ENCODE assay signal across 20 cellular contexts in genomic region chr2:106995560-106995959, GRCh38.
DNase-seq lines count a peak whose midpoint lies in the region; TF ChIP-seq lines count a peak whose summit lies in the region.
"Had no signal": no experiment of that assay in that cellular context is flagged by ENCODE, and none has a peak within 500 bp of the region (broad histone marks: within the 10 kb centered on the region; RNA-seq: fewer than 3 reads in every experiment).

No MANE protein-coding gene starts in this region.

- no peak overlapping the region for H3K27ac ChIP-seq in H9 (ENCODE audit: insufficient read length, low read depth, low read length)
- H3K27ac ChIP-seq: neutrophil, upper lobe of left lung had no signal

- H2BK5ac ChIP-seq in H9 (ENCODE audit: insufficient read length, low read length): no peak overlapping the region

- H4K5ac ChIP-seq in H9 (ENCODE audit: insufficient read length, low read depth, low read length): no peak overlapping the region

- H3K27me3 Mint-ChIP-seq in Calu3 (ENCODE audit: unreplicated experiment): no peaks in the 10 kb centered on the region
- H3K27me3 Mint-ChIP-seq in H9 (ENCODE audit: low read depth): peaks cover 6% of the 10 kb centered on the region
- H3K27me3 Mint-ChIP-seq: central memory CD8-positive, alpha-beta T cell had no signal

- no peak overlapping the region for H3K4me2 ChIP-seq in H9 (ENCODE audit: insufficient read depth, insufficient read length, low read length)

- no peak overlapping the region for H3K18ac ChIP-seq in H9 (ENCODE audit: insufficient read length, low read depth, low read length)

- peaks cover 5% of the 10 kb centered on the region; the same call in 1 of the 2 replicates for H3K4me1 ChIP-seq in H9 (ENCODE audit: insufficient read depth, low read length)
- H3K4me1 ChIP-seq: upper lobe of left lung had no signal

- H3K4me3 Mint-ChIP-seq in Calu3 (ENCODE audit: low read depth, unreplicated experiment) (no peak overlapping the region), H9 (no peak overlapping the region)
- H3K4me3 Mint-ChIP-seq: CD4-positive, alpha-beta T cell; central memory CD8-positive, alpha-beta T cell; immature natural killer cell; T-helper 1 cell treated with Interleukin-12 subunit alpha and Interleukin-12 subunit beta and Interleukin-4 antibody, amounts not matched to agents 30 μg/mL and 1 μg/mL, for 36 hours had no signal

- H3K79me2 ChIP-seq in H9 (ENCODE audit: insufficient read depth, low read length): no peaks in the 10 kb centered on the region

- H3K27me3 ChIP-seq in H9 (ENCODE audit: insufficient read depth, low read length): no peaks in the 10 kb centered on the region
- H3K27me3 ChIP-seq: neutrophil, upper lobe of left lung had no signal

- no peak overlapping the region for H4K8ac ChIP-seq in H9 (replicated peaks; ENCODE audit: insufficient read length, low read depth, low read length)

- TF ChIP-seq CTCF in Calu3 (IDR thresholded peaks at IDR 0.05; ENCODE audit: unreplicated experiment) (no peak), H9 (conservative IDR thresholded peaks at IDR 0.05) (no peak)

- H3K36me3 Mint-ChIP-seq in Calu3 (ENCODE audit: insufficient read depth, unreplicated experiment): no peaks in the 10 kb centered on the region
- H3K36me3 Mint-ChIP-seq in H9 (ENCODE audit: insufficient read depth in 1 of 3, low read depth in 3 of 3): no peaks in the 10 kb centered on the region; a peak in 1 of 7 replicates
- H3K36me3 Mint-ChIP-seq: immature natural killer cell had no signal

- BruUV-seq in Calu3 (replicated peaks; lab: Mats Ljungman, UMichigan): no TSS peak

- H3K4me1 Mint-ChIP-seq in Calu3 (ENCODE audit: low read depth, unreplicated experiment) (no peaks in the 10 kb centered on the region), H9 (peaks cover 8 to 9% of the 10 kb centered on the region in 2 experiments)
- H3K4me1 Mint-ChIP-seq: central memory CD8-positive, alpha-beta T cell; immature natural killer cell had no signal

- no peak overlapping the region for H2BK12ac ChIP-seq in H9 (ENCODE audit: insufficient read length, low read depth, low read length)

- H3K14ac ChIP-seq in H9 (ENCODE audit: insufficient read depth, low read length): no peak overlapping the region

- no peaks in the 10 kb centered on the region for H3K23me2 ChIP-seq in H9 (ENCODE audit: insufficient read length, low read depth, low read length, poor library complexity, severe bottlenecking)

- H3K27ac Mint-ChIP-seq in Calu3 (ENCODE audit: unreplicated experiment) (no peak overlapping the region), H9 (no peak overlapping the region)
- H3K27ac Mint-ChIP-seq: CD4-positive, alpha-beta T cell; immature natural killer cell; T-helper 1 cell treated with Interleukin-12 subunit alpha and Interleukin-12 subunit beta and Interleukin-4 antibody, amounts not matched to agents 30 μg/mL and 1 μg/mL, for 36 hours had no signal

- H3K56ac ChIP-seq in H9 (ENCODE audit: insufficient read length, low read depth, low read length): no peak overlapping the region

- no peak overlapping the region for H2AFZ ChIP-seq in H9 (ENCODE audit: low read length)

- no CpG with 5 or more reads among the region's 7 CpGs for WGBS in H9 (ENCODE audit: extremely low coverage, insufficient read length, low lambda C conversion rate)

- no peaks in the 10 kb centered on the region for H4K20me1 ChIP-seq in H9 (ENCODE audit: control insufficient read depth, insufficient read depth, insufficient read length)

- no peak overlapping the region for H3K9ac ChIP-seq in H9 (ENCODE audit: extremely low read depth, insufficient read length, low read length)

- H2BK120ac ChIP-seq in H9 (ENCODE audit: low read depth, low read length, poor library complexity, severe bottlenecking): no peak overlapping the region

- H3K79me1 ChIP-seq in H9 (ENCODE audit: insufficient read depth, low read depth, low read length, poor library complexity, severe bottlenecking): no peaks in the 10 kb centered on the region

- CTCF ChIA-PET in Calu3 (lab: Charles Lee): no interaction called here

- intact Hi-C loops in Calu3 (cut with micrococcal nuclease; ENCODE audit: unreplicated experiment): no loop called here

- H2BK20ac ChIP-seq in H9 (ENCODE audit: low read depth, low read length, poor library complexity, severe bottlenecking): no peak overlapping the region

- no peaks in the 10 kb centered on the region for H3K9me3 ChIP-seq in H9 (ENCODE audit: control insufficient read depth, low read depth, low read length)
- H3K9me3 ChIP-seq: neutrophil, upper lobe of left lung had no signal

- no peak overlapping the region for H3T11ph ChIP-seq in H9 (ENCODE audit: low read length)

- DNase-seq in NCI-H510A treated with DMSO at 0.1 percent for 48 hours (lab: John Stamatoyannopoulos, UW): peak; percentile 62
- no peak for DNase-seq in NCI-H510A (lab: John Stamatoyannopoulos, UW)
- DNase-seq in amniotic epithelial cell (ENCODE audit: low read depth): peak; percentile 60
- peak; percentile 74 for DNase-seq in left kidney (ENCODE audit: low read depth, low spot score)
- DNase-seq in NCI-H2107 treated with DMSO at 0.1 percent for 48 hours (lab: John Stamatoyannopoulos, UW; ENCODE audit: unreplicated experiment): no peak
- DNase-seq in Calu3: no peak
- no peak for DNase-seq in H9
- DNase-seq in NCI-H2081 (lab: John Stamatoyannopoulos, UW): no peak
- DNase-seq: activated CD8-positive, alpha-beta memory T cell treated with anti-CD3 and anti-CD28 coated beads, Interleukin-2, amount 50 U/mL, for 48 hours; activated effector memory CD4-positive, alpha-beta T cell treated with anti-CD3 and anti-CD28 coated beads, Interleukin-2, amount 50 U/mL, for 16 hours; CD4-positive, alpha-beta T cell; effector CD8-positive, alpha-beta T cell; immature natural killer cell; NCI-H526 treated with DMSO at 0.1 percent for 48 hours; SIG-M5; stimulated activated naive CD4-positive, alpha-beta T cell; upper lobe of left lung had no signal

- H2BK15ac ChIP-seq in H9 (ENCODE audit: low read depth, low read length): no peak overlapping the region

- H3K9me3 Mint-ChIP-seq in Calu3 (ENCODE audit: low read depth, unreplicated experiment) (peaks cover 6% of the 10 kb centered on the region), H9 (no peaks in the 10 kb centered on the region)
- H3K9me3 Mint-ChIP-seq: T-helper 1 cell treated with Interleukin-12 subunit alpha and Interleukin-12 subunit beta and Interleukin-4 antibody, amounts not matched to agents 30 μg/mL and 1 μg/mL, for 36 hours had no signal

- H3K4ac ChIP-seq in H9 (ENCODE audit: low read depth, low read length): no peak overlapping the region

- no peak overlapping the region for H3K23ac ChIP-seq in H9 (ENCODE audit: insufficient read length, low read depth, low read length)

- H4K91ac ChIP-seq in H9 (ENCODE audit: insufficient read length, low read depth, low read length): no peak overlapping the region

- no peak overlapping the region for H2AK5ac ChIP-seq in H9 (ENCODE audit: insufficient read length, low read length)

Comparison
In these comparisons a context has a peak if more than half of its experiments do, and no peak if none do; other contexts are left out.
1. DNase-seq: peak in NCI-H510A treated with DMSO at 0.1 percent for 48 hours (single experiment), amniotic epithelial cell (single experiment) and left kidney (single experiment); none in NCI-H510A (single experiment), NCI-H2107 treated with DMSO at 0.1 percent for 48 hours (single experiment), Calu3 (single experiment), H9 (single experiment) and NCI-H2081 (0 of 2).